In genomic region chrX:48493890-48494364, GRCh38 we compare ENCODE assay signal across 8 cellular contexts. TPM values are rescaled to one million over a fixed set of nuclear protein-coding genes. Genes with fewer than 3 reads are reported as not detected.
DNase-seq lines count a peak whose midpoint lies in the region; ATAC-seq, FAIRE-seq and TF ChIP-seq lines count a peak whose summit lies in the region.
"Had no signal": no experiment of that assay in that cellular context is flagged by ENCODE, and none has a peak within 500 bp of the region (broad histone marks: within the 10 kb centered on the region; RNA-seq: fewer than 3 reads in every experiment).

No MANE protein-coding gene starts in this region.

- no peak overlapping the region for H3K4me2 ChIP-seq in osteoblast (ENCODE audit: insufficient read depth, low read length)

- no peak overlapping the region for H3K4me3 Mint-ChIP-seq in chondrocyte (ENCODE audit: unreplicated experiment)
- no peak overlapping the region for H3K4me3 Mint-ChIP-seq in CD8-positive, alpha-beta memory T cell
- H3K4me3 Mint-ChIP-seq: naive B cell had no signal

- TF ChIP-seq POLR2A in NB4 (IDR thresholded peaks at IDR 0.05; ENCODE audit: extremely low read depth, insufficient read length) (no peak), H54 (IDR thresholded peaks at IDR 0.05; ENCODE audit: low read depth, low read length) (no peak)

- H3K36me3 Mint-ChIP-seq in chondrocyte (ENCODE audit: low read depth), result no peaks in the 10 kb centered on the region
- H3K36me3 Mint-ChIP-seq in CD8-positive, alpha-beta memory T cell, result no peaks in the 10 kb centered on the region
- H3K36me3 Mint-ChIP-seq: naive B cell had no signal

- no peak overlapping the region for H3K27ac ChIP-seq in osteoblast (ENCODE audit: low read depth, low read length)
- H3K27ac ChIP-seq in CD8-positive, alpha-beta memory T cell (ENCODE audit: low read depth, low read length), result no peak overlapping the region

- POLR2A ChIA-PET in CD8-positive, alpha-beta memory T cell (lab: Charles Lee), result no interaction called here

- H3K27ac Mint-ChIP-seq in chondrocyte (ENCODE audit: unreplicated experiment), result peak overlapping the region; percentile 54
- no peak overlapping the region for H3K27ac Mint-ChIP-seq in CD8-positive, alpha-beta memory T cell
- H3K27ac Mint-ChIP-seq: naive B cell had no signal

- H3K4me3 ChIP-seq in NB4 (ENCODE audit: low read depth, low read length), result no peak overlapping the region
- no peak overlapping the region for H3K4me3 ChIP-seq in osteoblast (ENCODE audit: insufficient read depth, low read length)
- H3K4me3 ChIP-seq in CD8-positive, alpha-beta memory T cell (ENCODE audit: low read length), result no peak overlapping the region

- H3K4me1 ChIP-seq in osteoblast (ENCODE audit: insufficient read depth, low read length), result peaks cover 33% of the 10 kb centered on the region
- H3K4me1 ChIP-seq in CD8-positive, alpha-beta memory T cell (ENCODE audit: insufficient read depth, low read length), result no peaks in the 10 kb centered on the region

- H3K9me3 ChIP-seq in osteoblast (ENCODE audit: low read depth, low read length), result no peaks in the 10 kb centered on the region
- H3K9me3 ChIP-seq in CD8-positive, alpha-beta memory T cell (ENCODE audit: low read length), result no peaks in the 10 kb centered on the region

- H3K36me3 ChIP-seq in osteoblast (ENCODE audit: insufficient read depth, low read length), result no peaks in the 10 kb centered on the region
- H3K36me3 ChIP-seq in CD8-positive, alpha-beta memory T cell (ENCODE audit: insufficient read depth, low read length), result no peaks in the 10 kb centered on the region

- no peaks in the 10 kb centered on the region for H3K79me2 ChIP-seq in osteoblast (ENCODE audit: insufficient read depth, low read length)

- peak; percentile 50 for DNase-seq in GM03348 (ENCODE audit: low spot score)
- peak; percentile 51 for DNase-seq in NB4 (ENCODE audit: low read depth)
- DNase-seq in chondrocyte (ENCODE audit: low spot score), result peak; percentile 32
- no peak for DNase-seq in osteoblast (ENCODE audit: insufficient read length, low spot score, missing footprints)
- DNase-seq in CD8-positive, alpha-beta memory T cell, result no peak
- no peak for DNase-seq in H54 (ENCODE audit: insufficient read length, low spot score)
- DNase-seq: naive B cell had no signal

- ATAC-seq in GM21360 (IDR thresholded peaks at IDR 0.05; ENCODE audit: unreplicated experiment), result no peak

- no peaks in the 10 kb centered on the region for H3K27me3 ChIP-seq in osteoblast (ENCODE audit: insufficient read depth, low read length)
- H3K27me3 ChIP-seq in CD8-positive, alpha-beta memory T cell (ENCODE audit: insufficient read depth, low read length, poor library complexity, severe bottlenecking), result no peaks in the 10 kb centered on the region

- H2AFZ ChIP-seq in osteoblast (ENCODE audit: low read length), result peak overlapping the region; percentile 9

- H4K20me1 ChIP-seq in osteoblast (ENCODE audit: insufficient read depth, low read length), result no peaks in the 10 kb centered on the region

- TF ChIP-seq CTCF in NB4 (IDR thresholded peaks at IDR 0.05; ENCODE audit: low read depth, low read length) (no peak), chondrocyte (IDR thresholded peaks at IDR 0.05) (peak; percentile 75), osteoblast (IDR thresholded peaks at IDR 0.05; ENCODE audit: extremely low read depth, low read depth, low read length) (peak; percentile 38)

- CTCF ChIA-PET in CD8-positive, alpha-beta memory T cell (lab: Charles Lee), result no interaction called here

- H3K9me3 Mint-ChIP-seq in chondrocyte (ENCODE audit: low read depth), result peaks cover 5% of the 10 kb centered on the region
- H3K9me3 Mint-ChIP-seq in CD8-positive, alpha-beta memory T cell, result peaks cover 0 to 2% (median 0%) of the 10 kb centered on the region in 5 donors

- peaks cover 22% of the 10 kb centered on the region for H3K4me1 Mint-ChIP-seq in chondrocyte (ENCODE audit: low read depth)
- no peaks in the 10 kb centered on the region for H3K4me1 Mint-ChIP-seq in CD8-positive, alpha-beta memory T cell
- H3K4me1 Mint-ChIP-seq: naive B cell had no signal

- no peaks in the 10 kb centered on the region for H3K27me3 Mint-ChIP-seq in chondrocyte (ENCODE audit: low read depth)
- H3K27me3 Mint-ChIP-seq in CD8-positive, alpha-beta memory T cell, result peaks cover 0 to 9% of the 10 kb centered on the region in 2 donors

- FAIRE-seq in H54 (lab: Jason Lieb, UNC), result no peak

RNA-seq across cellular contexts. Expression of gene PORCN, which starts 14.9 kb away (rescaled TPM):
- total RNA-seq in chondrocyte (10.8 to 23.1 TPM (median 12.5 TPM) in 3 replicates), osteoblast (12.4 and 13.8 TPM in 2 replicates)
- 10 to 100 TPM; 12.8 to 13.5 TPM for total RNA-seq in CD8-positive, alpha-beta memory T cell
- polyA plus RNA-seq in CD8-positive, alpha-beta memory T cell, result 17.8 TPM

RNA-seq across cellular contexts. Expression of gene FTSJ1, which starts 17.9 kb away (rescaled TPM):
- 53.3 to 68.0 TPM (median 55.9 TPM) in 3 replicates for total RNA-seq in chondrocyte
- 67.3 and 67.5 TPM in 2 replicates for total RNA-seq in osteoblast
- total RNA-seq in CD8-positive, alpha-beta memory T cell, result 100 to 1,000 TPM; 105 to 107 TPM
- 69.4 TPM for polyA plus RNA-seq in CD8-positive, alpha-beta memory T cell

RNA-seq across cellular contexts. Expression of gene SLC38A5, which starts 23.9 kb away (rescaled TPM):
- total RNA-seq in chondrocyte, result 2.5 to 2.7 TPM (median 2.6 TPM) in 3 replicates
- total RNA-seq in osteoblast, result 48.9 and 52.8 TPM in 2 replicates
- 100 to 1,000 TPM; 188 to 211 TPM for total RNA-seq in CD8-positive, alpha-beta memory T cell
- polyA plus RNA-seq in CD8-positive, alpha-beta memory T cell, result 19.8 TPM

RNA-seq across cellular contexts. Expression of gene EBP, which starts 27.7 kb away (rescaled TPM):
- total RNA-seq in chondrocyte, result 35.2 to 44.4 TPM (median 39.1 TPM) in 3 replicates
- 45.6 and 64.8 TPM in 2 replicates for total RNA-seq in osteoblast
- total RNA-seq in CD8-positive, alpha-beta memory T cell, result 100 to 1,000 TPM; 150 to 153 TPM
- polyA plus RNA-seq in CD8-positive, alpha-beta memory T cell, result 109 TPM

RNA-seq across cellular contexts. Expression of gene TBC1D25, which starts 45.6 kb away (rescaled TPM):
- total RNA-seq in chondrocyte, result 15.7 to 18.9 TPM (median 18.8 TPM) in 3 replicates
- total RNA-seq in osteoblast, result 8.8 and 10.1 TPM in 2 replicates
- total RNA-seq in CD8-positive, alpha-beta memory T cell, result 10 to 100 TPM; 14.0 to 15.2 TPM
- polyA plus RNA-seq in CD8-positive, alpha-beta memory T cell, result 21.5 TPM

Comparison
In these comparisons a context has a peak if more than half of its experiments do, and no peak if none do; other contexts are left out.
1. DNase-seq: peak in GM03348 (single experiment), NB4 (single experiment) and chondrocyte (single experiment); none in osteoblast (single experiment), CD8-positive, alpha-beta memory T cell (0 of 5) and H54 (single experiment).
2. RNA of gene SLC38A5, which starts 23.9 kb away (total RNA-seq): 188 to 211 TPM in CD8-positive, alpha-beta memory T cell and 48.9 to 52.8 TPM in osteoblast; 2.5 to 2.7 TPM in chondrocyte; every median in the first group is over 10 times any median in the second.